ENCODE assay signal across 26 cellular contexts in genomic region chr19:49070416-49070815, GRCh38. TPM values are rescaled to one million over a fixed set of nuclear protein-coding genes. Genes with fewer than 3 reads are reported as not detected.
"Had no signal": no experiment of that assay in that cellular context is flagged by ENCODE, and none has a peak within 500 bp of the region (broad histone marks: within the 10 kb centered on the region; RNA-seq: fewer than 3 reads in every experiment).

No MANE protein-coding gene starts in this region.

- H3K36me3 ChIP-seq: esophagus squamous epithelium, prostate gland, right lobe of liver, stomach, thoracic aorta, transverse colon had no signal

- H3K4me3 ChIP-seq: esophagus squamous epithelium, lung, prostate gland, right lobe of liver, skin epidermis, stomach, thoracic aorta, transverse colon had no signal

- H3K9me3 Mint-ChIP-seq: dendritic cell treated with granulocyte-macrophage colony-stimulating factor and Interleukin-4, amounts not matched to agents 40 ng/mL and 50 ng/mL, for 4 days had no signal

- H3K4me3 Mint-ChIP-seq: dendritic cell treated with granulocyte-macrophage colony-stimulating factor and Interleukin-4, amounts not matched to agents 40 ng/mL and 50 ng/mL, for 4 days; effector memory CD8-positive, alpha-beta T cell; neural crest cell had no signal

- DNase-seq: cerebellar nuclear complex; effector memory CD8-positive, alpha-beta T cell; esophagus squamous epithelium; foreskin fibroblast; left colon; left ventricle myocardium superior; mesenchymal stem cell; naive B cell; occipital lobe; retina; right lobe of liver; stimulated activated naive CD4-positive, alpha-beta T cell; stomach; substantia nigra; transverse colon had no signal

- H3K27ac Mint-ChIP-seq: dendritic cell treated with granulocyte-macrophage colony-stimulating factor and Interleukin-4, amounts not matched to agents 40 ng/mL and 50 ng/mL, for 4 days; effector memory CD8-positive, alpha-beta T cell; naive B cell had no signal

- H3K27ac ChIP-seq: esophagus squamous epithelium, parathyroid adenoma, prostate gland, right lobe of liver, skin epidermis, stomach, thoracic aorta, transverse colon had no signal

- H3K79me2 ChIP-seq: parathyroid adenoma had no signal

- FAIRE-seq: colon had no signal

- H3K9ac ChIP-seq: parathyroid adenoma had no signal

- H3K9me3 ChIP-seq: esophagus squamous epithelium, prostate gland, right lobe of liver, stomach, thoracic aorta, transverse colon had no signal

- H2AFZ ChIP-seq: parathyroid adenoma had no signal

- H3K4me1 ChIP-seq: parathyroid adenoma, prostate gland had no signal

- ATAC-seq: effector memory CD8-positive, alpha-beta T cell; left colon; left ventricle myocardium superior; right lobe of liver had no signal

RNA-seq across cellular contexts. Expression of gene KCNA7, which starts 2.1 kb away (rescaled TPM):
- total RNA-seq: epithelial cell of proximal tubule, esophagus squamous epithelium, kidney epithelial cell, left colon, lung, neural crest cell, prostate gland, right lobe of liver, stomach, thoracic aorta, urinary bladder had no signal
- polyA plus RNA-seq: lung, stomach, urinary bladder had no signal

RNA-seq across cellular contexts. Expression of gene NTF4, which starts 5.8 kb away (rescaled TPM):
- total RNA-seq: left colon, left ventricle myocardium superior, neural crest cell, occipital lobe, right lobe of liver, stomach, thoracic aorta, transverse colon had no signal

RNA-seq across cellular contexts. Expression of gene CGB7, which starts 12.9 kb away (rescaled TPM):
- total RNA-seq: left colon, left ventricle myocardium superior, neural crest cell, occipital lobe, right lobe of liver, stomach, thoracic aorta, urinary bladder had no signal

RNA-seq across cellular contexts. Expression of gene CGB8, which starts 21.5 kb away (rescaled TPM):
- total RNA-seq: esophagus squamous epithelium, left colon, left ventricle myocardium superior, lung, neural crest cell, occipital lobe, prostate gland, right lobe of liver, stomach, thoracic aorta, transverse colon, urinary bladder had no signal
- polyA plus RNA-seq: lung, stomach, urinary bladder had no signal
